In the genomic region with DNA sequence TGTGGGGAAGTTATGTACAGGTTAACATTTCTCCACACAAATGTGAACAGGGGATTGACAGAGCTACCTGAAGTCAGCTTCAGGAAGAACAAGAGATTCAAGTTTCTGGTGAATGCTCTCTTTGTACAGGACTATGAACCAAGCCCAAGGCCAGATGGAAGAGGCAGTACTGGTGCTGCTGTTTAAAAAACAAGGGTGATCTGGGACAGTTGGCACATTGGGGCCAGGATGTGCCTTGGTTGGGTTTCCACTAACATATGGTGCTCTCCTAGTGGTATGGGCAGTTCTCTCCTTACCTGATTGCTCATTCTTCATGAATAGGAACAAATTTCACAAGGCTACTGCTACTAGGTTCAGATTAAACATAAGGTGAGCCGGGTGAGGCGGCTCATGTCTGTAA, we compare ENCODE assay signal across 15 cellular contexts. TPM values are rescaled to one million over a fixed set of nuclear protein-coding genes. Genes with fewer than 3 reads are reported as not detected.
DNase-seq lines count a peak whose midpoint lies in the region; ATAC-seq and TF ChIP-seq lines count a peak whose summit lies in the region.
"Had no signal": no experiment of that assay in that cellular context is flagged by ENCODE, and none has a peak within 500 bp of the region (broad histone marks: within the 10 kb centered on the region; RNA-seq: fewer than 3 reads in every experiment).

No MANE protein-coding gene starts in this region.

- no peaks in the 10 kb centered on the region for H3K27me3 ChIP-seq in subcutaneous abdominal adipose tissue (ENCODE audit: control insufficient read depth in 5 of 5, insufficient read depth in 4 of 5, low read length in 5 of 5)
- H3K27me3 ChIP-seq: MG63 had no signal

- H3K27ac ChIP-seq in subcutaneous abdominal adipose tissue (ENCODE audit: low read depth, low read length): peak overlapping the region; percentile 4

- DNase-seq in activated CD4-positive, alpha-beta T cell treated with anti-CD3 and anti-CD28 coated beads, Interleukin-2, amount 10 ng/mL, durations not matched to agents 7 days and 5 days: no peak
- no peak for DNase-seq in activated CD4-positive, alpha-beta T cell treated with anti-CD3 and anti-CD28 coated beads, Interleukin-2, amount 10 ng/mL, durations not matched to agents 24 days and 14 days
- DNase-seq in NCI-H2171 treated with DMSO at 0.1 percent for 48 hours (lab: John Stamatoyannopoulos, UW) (peak; percentile 82), endothelial cell (ENCODE audit: low spot score) (no peak), left lobe of liver (ENCODE audit: low spot score) (no peak)
- DNase-seq in stimulated activated CD4-positive, alpha-beta T cell treated with anti-CD3 and anti-CD28 coated beads, Interleukin-4, amount 100 ng/mL, for 24 hours: no peak
- DNase-seq in activated CD8-positive, alpha-beta T cell treated with anti-CD3 and anti-CD28 coated beads, Interleukin-2, amount 10 ng/mL, durations not matched to agents 7 days and 5 days: no peak
- DNase-seq: Caco-2, KG1, MG63, NCI-H1092 treated with DMSO at 0.1 percent for 48 hours, NCI-H187, SHP77 treated with DMSO at 0.1 percent for 48 hours had no signal

- no peaks in the 10 kb centered on the region for H3K27me3 Mint-ChIP-seq in activated CD4-positive, alpha-beta T cell treated with anti-CD3 and anti-CD28 coated beads, Interleukin-2, amount 10 ng/mL, durations not matched to agents 7 days and 5 days
- no peaks in the 10 kb centered on the region for H3K27me3 Mint-ChIP-seq in activated CD4-positive, alpha-beta T cell treated with anti-CD3 and anti-CD28 coated beads, Interleukin-2, amount 10 ng/mL, durations not matched to agents 24 days and 14 days
- H3K27me3 Mint-ChIP-seq in endothelial cell (ENCODE audit: unreplicated experiment): peaks cover 4% of the 10 kb centered on the region
- H3K27me3 Mint-ChIP-seq in activated CD8-positive, alpha-beta T cell treated with anti-CD3 and anti-CD28 coated beads, Interleukin-2, amount 10 ng/mL, durations not matched to agents 7 days and 5 days (ENCODE audit: low read depth): no peaks in the 10 kb centered on the region

- no peaks in the 10 kb centered on the region for H3K9me3 Mint-ChIP-seq in activated CD4-positive, alpha-beta T cell treated with anti-CD3 and anti-CD28 coated beads, Interleukin-2, amount 10 ng/mL, durations not matched to agents 7 days and 5 days
- no peaks in the 10 kb centered on the region for H3K9me3 Mint-ChIP-seq in activated CD4-positive, alpha-beta T cell treated with anti-CD3 and anti-CD28 coated beads, Interleukin-2, amount 10 ng/mL, durations not matched to agents 24 days and 14 days
- no peaks in the 10 kb centered on the region for H3K9me3 Mint-ChIP-seq in endothelial cell (ENCODE audit: unreplicated experiment)
- no peaks in the 10 kb centered on the region for H3K9me3 Mint-ChIP-seq in activated CD8-positive, alpha-beta T cell treated with anti-CD3 and anti-CD28 coated beads, Interleukin-2, amount 10 ng/mL, durations not matched to agents 7 days and 5 days (ENCODE audit: insufficient read depth)

- H3K9ac ChIP-seq in subcutaneous abdominal adipose tissue (ENCODE audit: low read length in 5 of 5): no peak overlapping the region

- H3K36me3 ChIP-seq in subcutaneous abdominal adipose tissue (ENCODE audit: control insufficient read depth in 5 of 5, insufficient read depth in 5 of 5, low read length in 5 of 5): peaks cover 27 to 64% (median 54%) of the 10 kb centered on the region in 5 donors

- H3K4me1 ChIP-seq in subcutaneous abdominal adipose tissue (ENCODE audit: control insufficient read depth in 5 of 5, insufficient read depth in 5 of 5, low read length in 5 of 5): peaks cover 4 to 38% (median 18%) of the 10 kb centered on the region in 5 donors

- peak overlapping the region; percentile 31 for H3K27ac Mint-ChIP-seq in activated CD4-positive, alpha-beta T cell treated with anti-CD3 and anti-CD28 coated beads, Interleukin-2, amount 10 ng/mL, durations not matched to agents 7 days and 5 days
- no peak overlapping the region for H3K27ac Mint-ChIP-seq in activated CD4-positive, alpha-beta T cell treated with anti-CD3 and anti-CD28 coated beads, Interleukin-2, amount 10 ng/mL, durations not matched to agents 24 days and 14 days
- H3K27ac Mint-ChIP-seq in endothelial cell (ENCODE audit: unreplicated experiment): peak overlapping the region; percentile 68
- H3K27ac Mint-ChIP-seq in activated CD8-positive, alpha-beta T cell treated with anti-CD3 and anti-CD28 coated beads, Interleukin-2, amount 10 ng/mL, durations not matched to agents 7 days and 5 days: no peak overlapping the region

- H3K4me3 Mint-ChIP-seq in activated CD4-positive, alpha-beta T cell treated with anti-CD3 and anti-CD28 coated beads, Interleukin-2, amount 10 ng/mL, durations not matched to agents 7 days and 5 days: no peak overlapping the region
- no peak overlapping the region for H3K4me3 Mint-ChIP-seq in activated CD4-positive, alpha-beta T cell treated with anti-CD3 and anti-CD28 coated beads, Interleukin-2, amount 10 ng/mL, durations not matched to agents 24 days and 14 days
- H3K4me3 Mint-ChIP-seq in endothelial cell (ENCODE audit: unreplicated experiment): no peak overlapping the region
- no peak overlapping the region for H3K4me3 Mint-ChIP-seq in activated CD8-positive, alpha-beta T cell treated with anti-CD3 and anti-CD28 coated beads, Interleukin-2, amount 10 ng/mL, durations not matched to agents 7 days and 5 days

- peaks cover 40% of the 10 kb centered on the region for H3K36me3 Mint-ChIP-seq in activated CD4-positive, alpha-beta T cell treated with anti-CD3 and anti-CD28 coated beads, Interleukin-2, amount 10 ng/mL, durations not matched to agents 7 days and 5 days (ENCODE audit: low read depth)
- peaks cover 59% of the 10 kb centered on the region for H3K36me3 Mint-ChIP-seq in activated CD4-positive, alpha-beta T cell treated with anti-CD3 and anti-CD28 coated beads, Interleukin-2, amount 10 ng/mL, durations not matched to agents 24 days and 14 days (ENCODE audit: low read depth)
- peaks cover 38% of the 10 kb centered on the region for H3K36me3 Mint-ChIP-seq in endothelial cell (ENCODE audit: low read depth, unreplicated experiment)
- peaks cover 43% of the 10 kb centered on the region for H3K36me3 Mint-ChIP-seq in activated CD8-positive, alpha-beta T cell treated with anti-CD3 and anti-CD28 coated beads, Interleukin-2, amount 10 ng/mL, durations not matched to agents 7 days and 5 days (ENCODE audit: low read depth)

- ATAC-seq in left lobe of liver: no peak
- ATAC-seq in activated CD8-positive, alpha-beta T cell treated with anti-CD3 and anti-CD28 coated beads, Interleukin-2, amount 10 ng/mL, durations not matched to agents 7 days and 5 days: no peak
- ATAC-seq: GM12878 had no signal

- peaks cover 20% of the 10 kb centered on the region for H3K4me1 Mint-ChIP-seq in activated CD4-positive, alpha-beta T cell treated with anti-CD3 and anti-CD28 coated beads, Interleukin-2, amount 10 ng/mL, durations not matched to agents 7 days and 5 days
- peaks cover 23% of the 10 kb centered on the region for H3K4me1 Mint-ChIP-seq in activated CD4-positive, alpha-beta T cell treated with anti-CD3 and anti-CD28 coated beads, Interleukin-2, amount 10 ng/mL, durations not matched to agents 24 days and 14 days
- peaks cover 47% of the 10 kb centered on the region for H3K4me1 Mint-ChIP-seq in endothelial cell (ENCODE audit: unreplicated experiment)
- peaks cover 19% of the 10 kb centered on the region for H3K4me1 Mint-ChIP-seq in activated CD8-positive, alpha-beta T cell treated with anti-CD3 and anti-CD28 coated beads, Interleukin-2, amount 10 ng/mL, durations not matched to agents 7 days and 5 days (ENCODE audit: low read depth)

- H3K4me3 ChIP-seq in subcutaneous abdominal adipose tissue (ENCODE audit: low read depth in 1 of 5, low read length in 5 of 5): no peak overlapping the region
- H3K4me3 ChIP-seq: GM12878, MG63 had no signal

- POLR2A ChIA-PET in activated CD4-positive, alpha-beta T cell treated with anti-CD3 and anti-CD28 coated beads, Interleukin-2, amount 10 ng/mL, durations not matched to agents 7 days and 5 days (lab: Charles Lee): interaction anchor here (0.7 kb wide), 1 partner anchor 138 kb away, joined by 3 read pairs; no protein-coding TSS in a partner anchor
- POLR2A ChIA-PET in activated CD8-positive, alpha-beta T cell treated with anti-CD3 and anti-CD28 coated beads, Interleukin-2, amount 10 ng/mL, durations not matched to agents 7 days and 5 days (lab: Charles Lee): no interaction called here

- intact Hi-C loops in activated CD4-positive, alpha-beta T cell treated with anti-CD3 and anti-CD28 coated beads, Interleukin-2, amount 10 ng/mL, durations not matched to agents 24 days and 14 days (cut with micrococcal nuclease): no loop called here

- CTCF ChIA-PET in activated CD4-positive, alpha-beta T cell treated with anti-CD3 and anti-CD28 coated beads, Interleukin-2, amount 10 ng/mL, durations not matched to agents 7 days and 5 days (lab: Charles Lee): interaction anchor here (1.0 to 1.9 kb wide), 3 partner anchors 11 to 57 kb away, joined by 4 read pairs; no protein-coding TSS in a partner anchor
- CTCF ChIA-PET in activated CD8-positive, alpha-beta T cell treated with anti-CD3 and anti-CD28 coated beads, Interleukin-2, amount 10 ng/mL, durations not matched to agents 7 days and 5 days (lab: Charles Lee): no interaction called here

- TF ChIP-seq CTCF in endothelial cell (IDR thresholded peaks at IDR 0.05; ENCODE audit: unreplicated experiment): no peak

- no peaks in the 10 kb centered on the region for H3K9me3 ChIP-seq in subcutaneous abdominal adipose tissue (ENCODE audit: control insufficient read depth in 5 of 5, low read length in 5 of 5)
- H3K9me3 ChIP-seq: Caco-2, MG63 had no signal

RNA-seq across cellular contexts. Expression of gene MTMR12, which starts 40.0 kb away (rescaled TPM):
- total RNA-seq in activated CD4-positive, alpha-beta T cell treated with anti-CD3 and anti-CD28 coated beads, Interleukin-2, amount 10 ng/mL, durations not matched to agents 7 days and 5 days: 10 to 100 TPM; 24.3 to 29.1 TPM
- 26.5 and 29.8 TPM in 2 replicates for total RNA-seq in activated CD4-positive, alpha-beta T cell treated with anti-CD3 and anti-CD28 coated beads, Interleukin-2, amount 10 ng/mL, durations not matched to agents 24 days and 14 days
- total RNA-seq in endothelial cell (ENCODE audit: unreplicated experiment): 39.4 TPM
- total RNA-seq in left lobe of liver: 15.3 TPM
- 10 to 100 TPM; 23.9 to 29.4 TPM for total RNA-seq in activated CD8-positive, alpha-beta T cell treated with anti-CD3 and anti-CD28 coated beads, Interleukin-2, amount 10 ng/mL, durations not matched to agents 7 days and 5 days

Comparison
In these comparisons a context has a peak if more than half of its experiments do, and no peak if none do; other contexts are left out.
1. H3K27ac Mint-ChIP-seq: peak in activated CD4-positive, alpha-beta T cell treated with anti-CD3 and anti-CD28 coated beads, Interleukin-2, amount 10 ng/mL, durations not matched to agents 7 days and 5 days (single experiment) and endothelial cell (single experiment); none in activated CD4-positive, alpha-beta T cell treated with anti-CD3 and anti-CD28 coated beads, Interleukin-2, amount 10 ng/mL, durations not matched to agents 24 days and 14 days (single experiment) and activated CD8-positive, alpha-beta T cell treated with anti-CD3 and anti-CD28 coated beads, Interleukin-2, amount 10 ng/mL, durations not matched to agents 7 days and 5 days (single experiment).